In genomic region chr2:32632089-32632488, GRCh38 we compare ENCODE assay signal across 13 cellular contexts. TPM values are rescaled to one million over a fixed set of nuclear protein-coding genes. Genes with fewer than 3 reads are reported as not detected.
DNase-seq lines count a peak whose midpoint lies in the region; ATAC-seq, FAIRE-seq and TF ChIP-seq lines count a peak whose summit lies in the region.
"Had no signal": no experiment of that assay in that cellular context is flagged by ENCODE, and none has a peak within 500 bp of the region (broad histone marks: within the 10 kb centered on the region; RNA-seq: fewer than 3 reads in every experiment).

No MANE protein-coding gene starts in this region.

- no peaks in the 10 kb centered on the region for H3K9me2 ChIP-seq in Loucy (replicated peaks; ENCODE audit: low read depth, low read length)

- SMC1A ChIA-PET in GM12878 (lab: Charles Lee; ENCODE audit: uncharacterized antibody, unreplicated experiment) = interaction anchor here (0.6 to 0.7 kb wide), 3 partner anchors 19 to 28 kb away, joined by 3 read pairs; no protein-coding TSS in a partner anchor

- TF ChIP-seq POLR2A in GM12878 (IDR thresholded peaks at IDR 0.05; ENCODE audit: low read depth, low read length) = no peak

- peaks cover 18% of the 10 kb centered on the region for H3K4me1 Mint-ChIP-seq in osteocyte (ENCODE audit: unreplicated experiment)

- intact Hi-C loops in GM12878 (cut with micrococcal nuclease; ENCODE audit: unreplicated experiment) (no loop called here), posterior vena cava (cut with DNase I) (no loop called here)

- no peak for FAIRE-seq in GM12878 (lab: Jason Lieb, UNC)

- TF ChIP-seq RAD21 in GM12878 (IDR thresholded peaks at IDR 0.05; ENCODE audit: insufficient read depth, low read depth, low read length) = no peak

- no peaks in the 10 kb centered on the region for H3K9me3 ChIP-seq in Loucy (ENCODE audit: insufficient read depth, low read depth, low read length)
- no peaks in the 10 kb centered on the region for H3K9me3 ChIP-seq in GM12878 (replicated peaks; ENCODE audit: control insufficient read depth, insufficient read depth, low read length)
- H3K9me3 ChIP-seq: HAP-1 had no signal

- BruUV-seq in GM12878 (replicated peaks; lab: Mats Ljungman, UMichigan) = no TSS peak

- RAD21 ChIA-PET in GM12878 (lab: Charles Lee; ENCODE audit: unreplicated experiment) = no interaction called here

- no peak for ATAC-seq in GM12878
- no peak for ATAC-seq in activated CD4-positive, CD25-positive, alpha-beta regulatory T cell treated with anti-CD3 and anti-CD28 coated beads, Interleukin-2, amount 50 U/mL, for 24 hours
- ATAC-seq: Panc1 had no signal

- H3K36me3 Mint-ChIP-seq in osteocyte (ENCODE audit: unreplicated experiment) = peaks cover 6% of the 10 kb centered on the region

- POLR2A ChIA-PET in GM12878 (lab: Charles Lee) = no interaction called here

- no peaks in the 10 kb centered on the region for H3K9me3 Mint-ChIP-seq in osteocyte (ENCODE audit: unreplicated experiment)
- H3K9me3 Mint-ChIP-seq: activated CD4-positive, alpha-beta T cell treated with anti-CD3 and anti-CD28 coated beads, Interleukin-2, amount 10 ng/mL, durations not matched to agents 24 days and 14 days had no signal

- H3K4me3 Mint-ChIP-seq in osteocyte (ENCODE audit: unreplicated experiment) = no peak overlapping the region
- H3K4me3 Mint-ChIP-seq: activated CD4-positive, alpha-beta T cell treated with anti-CD3 and anti-CD28 coated beads, Interleukin-2, amount 10 ng/mL, durations not matched to agents 24 days and 14 days had no signal

- no peaks in the 10 kb centered on the region; the same call in 1 of the 2 replicates for H3K79me2 ChIP-seq in Loucy (ENCODE audit: insufficient read depth, low read length)
- H3K79me2 ChIP-seq in GM12878 (ENCODE audit: control insufficient read depth, insufficient read depth, low read length) = peaks cover 13% of the 10 kb centered on the region

- no peaks in the 10 kb centered on the region for H3F3A ChIP-seq in Loucy (ENCODE audit: low read depth)

- 100% methylated on average over 4 of the region's 5 CpGs for WGBS in GM12878 (ENCODE audit: insufficient coverage, insufficient replicate concordance, low lambda C conversion rate, missing lambda C conversion rate)

- H3K27me3 ChIP-seq in Loucy (ENCODE audit: insufficient read depth, low read length, poor library complexity, severe bottlenecking) (no peaks in the 10 kb centered on the region), GM12878 (replicated peaks in 1 of 2; ENCODE audit: control insufficient read depth in 2 of 2, insufficient read depth in 2 of 2, low read length in 1 of 2) (no peaks in the 10 kb centered on the region)

- no peaks in the 10 kb centered on the region for H3K27me3 Mint-ChIP-seq in osteocyte (ENCODE audit: unreplicated experiment)
- H3K27me3 Mint-ChIP-seq: activated CD4-positive, alpha-beta T cell treated with anti-CD3 and anti-CD28 coated beads, Interleukin-2, amount 10 ng/mL, durations not matched to agents 24 days and 14 days had no signal

- H4K20me1 ChIP-seq in Loucy (ENCODE audit: insufficient read depth, low read length, poor library complexity, severe bottlenecking) (no peaks in the 10 kb centered on the region), GM12878 (ENCODE audit: control insufficient read depth, insufficient read depth) (no peaks in the 10 kb centered on the region)

- no peak overlapping the region for H3K27ac ChIP-seq in GM12878 (ENCODE audit: control insufficient read depth, insufficient read depth)
- H3K27ac ChIP-seq: skin epidermis had no signal

- H3K36me3 ChIP-seq in Loucy (ENCODE audit: insufficient read depth, low read length) = no peaks in the 10 kb centered on the region
- H3K36me3 ChIP-seq in GM12878 (ENCODE audit: control insufficient read depth in 2 of 2, insufficient read depth in 2 of 2, low read length in 1 of 2) = peaks cover 0 to 3% of the 10 kb centered on the region in 2 experiments; a peak in 2 of 4 replicates

- H2AFZ ChIP-seq in Loucy (ENCODE audit: low read length) (no peak overlapping the region), GM12878 (ENCODE audit: control insufficient read depth, low read depth, low read length) (no peak overlapping the region)

- H3K9ac ChIP-seq in Loucy (ENCODE audit: low read depth, low read length, poor library complexity, severe bottlenecking) (peak overlapping the region; percentile 17), GM12878 (ENCODE audit: control insufficient read depth, insufficient read depth, low read length) (no peak overlapping the region)

- DNase-seq in ELR (ENCODE audit: low read depth) (peak; percentile 66), GM12878 (ENCODE audit: low read depth, low spot score) (no peak), osteocyte (ENCODE audit: extremely low spot score, unreplicated experiment) (no peak), posterior vena cava (ENCODE audit: low spot score) (no peak), NCI-H774 (lab: John Stamatoyannopoulos, UW) (no peak)
- DNase-seq: activated CD4-positive, alpha-beta T cell treated with anti-CD3 and anti-CD28 coated beads, Interleukin-2, amount 10 ng/mL, durations not matched to agents 24 days and 14 days; caudate nucleus; NCI-H1436 had no signal

- H3K4me1 ChIP-seq in Loucy (ENCODE audit: insufficient read depth, low read length, poor library complexity, severe bottlenecking) (peaks cover 16% of the 10 kb centered on the region), GM12878 (ENCODE audit: control insufficient read depth, insufficient read depth, low read length) (peaks cover 2% of the 10 kb centered on the region; the same call in 1 of the 2 replicates)
- H3K4me1 ChIP-seq: HAP-1 had no signal

- peak overlapping the region; percentile 19 for H3K27ac Mint-ChIP-seq in osteocyte (ENCODE audit: unreplicated experiment)
- H3K27ac Mint-ChIP-seq: activated CD4-positive, alpha-beta T cell treated with anti-CD3 and anti-CD28 coated beads, Interleukin-2, amount 10 ng/mL, durations not matched to agents 24 days and 14 days had no signal

- no peak for TF ChIP-seq EP300 in GM12878 (IDR thresholded peaks at IDR 0.05; ENCODE audit: borderline replicate concordance in 1 of 2, control insufficient read depth in 1 of 2, low read depth in 2 of 2, low read length in 2 of 2)

- CTCF ChIA-PET in GM12878 (lab: Yijun Ruan, JAX) = interaction anchor here (0.6 to 1.2 kb wide), 2 partner anchors 22 to 565 kb away, joined by 3 to 4 read pairs; no protein-coding TSS in a partner anchor

- in situ Hi-C loops in GM12878 (cut with MboI) = no loop called here

- TF ChIP-seq CTCF in Loucy (conservative IDR thresholded peaks at IDR 0.05; ENCODE audit: low read length) (no peak), GM12878 (IDR thresholded peaks at IDR 0.05 in 2 of 3, conservative IDR thresholded peaks at IDR 0.05 in 1 of 3; ENCODE audit: control insufficient read depth in 2 of 3, extremely low read depth in 1 of 3, insufficient read depth in 1 of 3, low read depth in 3 of 3, low read length in 3 of 3) (no peak), osteocyte (IDR thresholded peaks at IDR 0.05) (no peak)

- H3K4me3 ChIP-seq in Loucy (ENCODE audit: low read length, poor library complexity, severe bottlenecking) (peak overlapping the region; percentile 11), GM12878 (peak overlapping the region; percentile 17; the same call in 1 of the 2 replicates)
- H3K4me3 ChIP-seq: HAP-1, skin epidermis had no signal

- H3K4me2 ChIP-seq in Loucy (ENCODE audit: low read depth, low read length, poor library complexity, severe bottlenecking) (peak overlapping the region; percentile 33), GM12878 (ENCODE audit: control insufficient read depth, insufficient read depth) (no peak overlapping the region)

TF ChIP-seq in GM12878, 131 proteins besides CTCF, POLR2A, EP300 and RAD21 (continues in another document):
- TF ChIP-seq SP1 (IDR thresholded peaks at IDR 0.05; ENCODE audit: low read depth, low read length) = no peak
- TF ChIP-seq ZSCAN29 (IDR thresholded peaks at IDR 0.05) = no peak
- TF ChIP-seq RBBP5 (conservative IDR thresholded peaks at IDR 0.05) = no peak
- TF ChIP-seq BCLAF1 (IDR thresholded peaks at IDR 0.05) = no peak

RNA-seq across cellular contexts. Expression of gene TTC27, which starts 4.2 kb away (rescaled TPM):
- total RNA-seq in GM12878 (2013; cell fraction: nucleolus; rRNA removed) = 62.2 and 64.4 TPM in 2 replicates
- 23.6 and 28.0 TPM in 2 replicates for total RNA-seq in GM12878 (2014; rRNA removed)
- total RNA-seq in GM12878 (2014; rRNA removed; fragmentation: Illumina TruSeq; extraction: Trizol) = 25.3 and 26.5 TPM in 2 replicates
- 24.2 and 25.4 TPM in 2 replicates for total RNA-seq in GM12878 (2021)
- polyA plus RNA-seq in GM12878 (2011; ENCODE audit: low read depth) = 11.7 TPM
- 32.7 and 50.6 TPM in 2 replicates for polyA plus RNA-seq in GM12878 (2011; rRNA removed)
- polyA plus RNA-seq in GM12878 (2011; cell fraction: cytosol; rRNA removed) = 17.1 and 31.9 TPM in 2 replicates
- polyA plus RNA-seq in GM12878 (2011; cell fraction: nucleus; rRNA removed) = 14.5 and 20.4 TPM in 2 replicates
- 15.0 and 15.8 TPM in 2 replicates for polyA plus RNA-seq in GM12878 (2012)
- polyA plus RNA-seq in GM12878 (2014; fragmentation: Illumina TruSeq; extraction: Trizol) = 31.6 and 42.7 TPM in 2 replicates
- polyA plus RNA-seq in GM12878 (2014; fragmentation: Nextera tagmentation; extraction: Ambion mirVana) = 10 to 100 TPM; 20.9 to 23.3 TPM
- polyA plus RNA-seq in GM12878 (2014; rRNA removed) = 18.4 and 20.4 TPM in 2 replicates
- polyA plus RNA-seq in GM12878 (2016; fragmentation: Nextera tagmentation; extraction: Ambion mirVana) = 10 to 100 TPM; 32.9 to 34.9 TPM
- 37.0 and 40.3 TPM in 2 replicates for polyA minus RNA-seq in GM12878 (2011; rRNA and poly(A)+ RNA removed)
- 9.6 and 11.0 TPM in 2 replicates for polyA minus RNA-seq in GM12878 (2011; cell fraction: cytosol; rRNA and poly(A)+ RNA removed)
- 26.4 and 43.2 TPM in 2 replicates for polyA minus RNA-seq in GM12878 (2011; cell fraction: nucleus; rRNA and poly(A)+ RNA removed)
- 14.2 and 15.6 TPM in 2 replicates for total RNA-seq in osteocyte
- 10 to 100 TPM; 13.6 to 17.3 TPM for total RNA-seq in posterior vena cava
